10 cellular contexts compared by ENCODE assay signal in the genomic region with DNA sequence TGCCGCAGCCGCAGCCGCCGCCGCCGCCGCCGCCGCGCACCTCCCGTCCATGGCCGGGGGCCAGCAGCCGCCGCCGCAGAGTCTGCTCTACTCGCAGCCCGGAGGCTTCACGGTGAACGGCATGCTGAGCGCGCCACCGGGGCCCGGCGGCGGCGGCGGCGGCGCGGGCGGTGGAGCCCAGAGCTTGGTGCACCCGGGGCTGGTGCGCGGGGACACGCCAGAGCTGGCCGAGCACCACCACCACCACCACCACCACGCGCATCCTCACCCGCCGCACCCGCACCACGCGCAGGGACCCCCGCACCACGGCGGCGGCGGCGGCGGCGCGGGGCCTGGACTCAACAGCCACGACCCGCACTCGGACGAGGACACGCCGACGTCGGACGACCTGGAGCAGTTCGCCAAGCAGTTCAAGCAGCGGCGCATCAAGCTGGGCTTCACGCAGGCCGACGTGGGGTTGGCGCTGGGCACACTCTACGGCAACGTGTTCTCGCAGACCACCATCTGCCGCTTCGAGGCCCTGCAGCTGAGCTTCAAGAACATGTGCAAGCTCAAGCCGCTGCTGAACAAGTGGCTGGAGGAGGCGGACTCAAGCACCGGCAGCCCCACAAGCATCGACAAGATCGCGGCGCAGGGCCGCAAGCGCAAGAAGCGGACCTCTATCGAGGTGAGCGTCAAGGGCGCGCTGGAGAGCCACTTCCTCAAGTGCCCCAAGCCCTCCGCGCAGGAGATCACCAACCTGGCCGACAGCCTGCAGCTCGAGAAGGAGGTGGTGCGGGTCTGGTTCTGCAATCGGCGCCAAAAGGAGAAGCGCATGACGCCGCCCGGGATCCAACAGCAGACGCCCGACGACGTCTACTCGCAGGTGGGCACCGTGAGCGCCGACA. TPM values are rescaled to one million over a fixed set of nuclear protein-coding genes. Genes with fewer than 3 reads are reported as not detected.
A peak's percentile ranks its signal among the peaks of the same experiment; 100 is the strongest.
DNase-seq lines count a peak whose midpoint lies in the region; ATAC-seq, FAIRE-seq and TF ChIP-seq lines count a peak whose summit lies in the region.
"Had no signal": no experiment of that assay in that cellular context is flagged by ENCODE, and none has a peak within 500 bp of the region (broad histone marks: within the 10 kb centered on the region; RNA-seq: fewer than 3 reads in every experiment).

No MANE protein-coding gene starts in this region.

- TF ChIP-seq EP300 in HepG2 (IDR thresholded peaks at IDR 0.05; ENCODE audit: low read depth in 2 of 2, low read length in 2 of 2): no peak
- TF ChIP-seq EP300 in HepG2 (CRISPR knock-in tag; IDR thresholded peaks at IDR 0.05; ENCODE audit: borderline replicate concordance): no peak
- no peak for TF ChIP-seq EP300 in gastroesophageal sphincter (IDR thresholded peaks at IDR 0.05)

- no peaks in the 10 kb centered on the region for H3K79me2 ChIP-seq in HepG2 (ENCODE audit: insufficient read depth, low read length)

- peak overlapping the region; percentile 45 for H3K4me3 Mint-ChIP-seq in activated T-cell treated with anti-CD3 and anti-CD28 coated beads, Interleukin-2, amount 50 U/mL, for 4 hours

- peaks cover 33% of the 10 kb centered on the region for H3K4me1 Mint-ChIP-seq in activated T-cell treated with anti-CD3 and anti-CD28 coated beads, Interleukin-2, amount 50 U/mL, for 4 hours (ENCODE audit: low read depth)

- FAIRE-seq in HepG2 (lab: Jason Lieb, UNC) (no peak), urothelium cell line (lab: Jason Lieb, UNC) (peak; percentile 62)
- FAIRE-seq: pancreas had no signal

- H3K4me3 ChIP-seq in HepG2 (replicated peaks in 1 of 3; ENCODE audit: insufficient read depth in 1 of 3, low read depth in 2 of 3, low read length in 3 of 3) (no peak overlapping the region), right lobe of liver (no peak overlapping the region), gastroesophageal sphincter (peak overlapping the region in 1 of 2 donors; percentile 34)

- peaks cover 6% of the 10 kb centered on the region; the same call in 1 of the 2 replicates for H3K4me1 ChIP-seq in HepG2 (ENCODE audit: insufficient read depth, low read length)
- peaks cover 0 to 13% (median 4%) of the 10 kb centered on the region in 4 donors for H3K4me1 ChIP-seq in right lobe of liver
- peaks cover 0 to 60% (median 21%) of the 10 kb centered on the region in 3 donors for H3K4me1 ChIP-seq in gastroesophageal sphincter

- CTCF ChIA-PET in HepG2 (lab: Yijun Ruan, JAX; ENCODE audit: low intra/inter-chr PET ratio, low total read pairs): no interaction called here

- no peaks in the 10 kb centered on the region for H3K36me3 Mint-ChIP-seq in activated T-cell treated with anti-CD3 and anti-CD28 coated beads, Interleukin-2, amount 50 U/mL, for 4 hours (ENCODE audit: insufficient read depth)

- TF ChIP-seq CTCF in HepG2 (CRISPR knock-in tag; IDR thresholded peaks at IDR 0.05) (no peak), right lobe of liver (IDR thresholded peaks at IDR 0.05) (no peak), gastroesophageal sphincter (IDR thresholded peaks at IDR 0.05) (no peak)

- TF ChIP-seq RAD21 in HepG2 (CRISPR knock-in tag; IDR thresholded peaks at IDR 0.05): no peak

- intact Hi-C loops in HepG2 (cut with micrococcal nuclease; ENCODE audit: unreplicated experiment) (no loop called here), right lobe of liver (cut with DNase I) (no loop called here)

- H3K27me3 ChIP-seq in HepG2 (ENCODE audit: control insufficient read depth in 1 of 2, insufficient read depth in 2 of 2, low read length in 2 of 2) (peaks cover 4 to 62% of the 10 kb centered on the region in 2 experiments; a peak in 4 of 5 replicates), right lobe of liver (peaks cover 23 to 68% of the 10 kb centered on the region in 2 donors), layer of hippocampus (ENCODE audit: control insufficient read depth, insufficient read depth, low read length) (no peaks in the 10 kb centered on the region), gastroesophageal sphincter (peaks cover 97% of the 10 kb centered on the region)

- no peaks in the 10 kb centered on the region for H3K9me3 ChIP-seq in HepG2 (ENCODE audit: low read length)
- H3K9me3 ChIP-seq in right lobe of liver: no peaks in the 10 kb centered on the region
- H3K9me3 ChIP-seq in gastroesophageal sphincter: no peaks in the 10 kb centered on the region
- H3K9me3 ChIP-seq: pancreas had no signal

- no peak overlapping the region for H3K9ac ChIP-seq in HepG2 (ENCODE audit: insufficient read depth, low read depth, low read length)

- no TSS peak for BruUV-seq in HepG2 (replicated peaks; lab: Mats Ljungman, UMichigan)

- ATAC-seq in HepG2: no peak
- ATAC-seq in right lobe of liver: no peak
- ATAC-seq in activated T-cell treated with anti-CD3 and anti-CD28 coated beads, Interleukin-2, amount 50 U/mL, for 4 hours: no peak
- ATAC-seq in gastroesophageal sphincter: no peak
- ATAC-seq in HG02970 (IDR thresholded peaks at IDR 0.05; ENCODE audit: low FRiP score, unreplicated experiment): no peak
- ATAC-seq: pancreas had no signal

- H3K27me3 Mint-ChIP-seq in activated T-cell treated with anti-CD3 and anti-CD28 coated beads, Interleukin-2, amount 50 U/mL, for 4 hours (ENCODE audit: low read depth): peaks cover 68% of the 10 kb centered on the region

- H3K9me3 Mint-ChIP-seq in activated T-cell treated with anti-CD3 and anti-CD28 coated beads, Interleukin-2, amount 50 U/mL, for 4 hours: peaks cover 15% of the 10 kb centered on the region

- H4K20me1 ChIP-seq in HepG2 (ENCODE audit: insufficient read depth, low read length): no peaks in the 10 kb centered on the region

- H3K36me3 ChIP-seq in HepG2 (replicated peaks in 1 of 2; ENCODE audit: control insufficient read depth in 1 of 2, insufficient read depth in 2 of 2, low read length in 2 of 2) (no peaks in the 10 kb centered on the region), right lobe of liver (no peaks in the 10 kb centered on the region), gastroesophageal sphincter (no peaks in the 10 kb centered on the region)
- H3K36me3 ChIP-seq: pancreas had no signal

- 92% methylated on average over 106 of the region's 106 CpGs for WGBS in HepG2 (ENCODE audit: low lambda C conversion rate)
- 4% methylated on average over 4 of the region's 106 CpGs for WGBS in right lobe of liver (ENCODE audit: insufficient coverage, low coverage, low lambda C conversion rate, missing lambda C conversion rate)
- no CpG with 5 or more reads among the region's 106 CpGs for WGBS in gastroesophageal sphincter (ENCODE audit: low coverage in 1 of 2), 2 donors

- in situ Hi-C loops in HepG2 (cut with HindIII; ENCODE audit: extremely low pct_ligation_motif_present, low pct_unique_long_range_greater_than_20kb): loop anchor here (10.0 kb wide), 1 partner anchor 902 kb away; no protein-coding TSS in a partner anchor

- DNase-seq in HepG2 (ENCODE audit: low spot score): no peak
- DNase-seq in right lobe of liver: no peak
- no peak for DNase-seq in activated T-cell treated with anti-CD3 and anti-CD28 coated beads, Interleukin-2, amount 50 U/mL, for 4 hours
- DNase-seq in urothelium cell line (ENCODE audit: low spot score): no peak
- DNase-seq in NCI-H2107 (lab: John Stamatoyannopoulos, UW): no peak
- DNase-seq: DMS153 had no signal

- H3K27ac ChIP-seq in HepG2 (ENCODE audit: extremely low read length, insufficient read depth, low read length): no peak overlapping the region
- no peak overlapping the region for H3K27ac ChIP-seq in right lobe of liver
- H3K27ac ChIP-seq in layer of hippocampus (ENCODE audit: low read depth, low read length): peak overlapping the region; percentile 77
- no peak overlapping the region for H3K27ac ChIP-seq in gastroesophageal sphincter
- H3K27ac ChIP-seq: pancreas had no signal

- H2AFZ ChIP-seq in HepG2 (ENCODE audit: low read length): no peak overlapping the region

- H3K4me2 ChIP-seq in HepG2 (ENCODE audit: low read depth, low read length): peak overlapping the region; percentile 24; the same call in 1 of the 2 replicates

- POLR2A ChIA-PET in HepG2 (lab: Yijun Ruan, JAX): no interaction called here

- TF ChIP-seq POLR2A in HepG2 (IDR thresholded peaks at IDR 0.05; ENCODE audit: insufficient read depth in 1 of 2, low read depth in 2 of 2, low read length in 2 of 2) (no peak), right lobe of liver (IDR thresholded peaks at IDR 0.05) (no peak), gastroesophageal sphincter (IDR thresholded peaks at IDR 0.05) (no peak)

TF ChIP-seq in HepG2, 621 proteins besides CTCF, POLR2A, EP300 and RAD21 (continues in another document):
- TF ChIP-seq ZNF780A (CRISPR knock-in tag; IDR thresholded peaks at IDR 0.05) (no peak), SP4 (CRISPR knock-in tag; IDR thresholded peaks at IDR 0.05) (no peak), CCDC6 (CRISPR knock-in tag; IDR thresholded peaks at IDR 0.05) (no peak)

RNA-seq across cellular contexts. Expression of gene POU3F3, which starts 2.4 kb away (rescaled TPM):
- not detected in 2 replicates for total RNA-seq in HepG2 (2016; rRNA removed; fragmentation: Illumina TruSeq; extraction: Trizol)
- not detected in 2 replicates for total RNA-seq in HepG2 (2016; cell fraction: cytosol; rRNA removed; fragmentation: Illumina TruSeq; extraction: Trizol; ENCODE audit: low read depth)
- not detected in 2 replicates for total RNA-seq in HepG2 (2016; cell fraction: insoluble cytoplasmic fraction; rRNA removed; fragmentation: Illumina TruSeq; extraction: Trizol)
- total RNA-seq in HepG2 (2016; cell fraction: membrane; rRNA removed; fragmentation: Illumina TruSeq; extraction: Trizol): not detected in 2 replicates
- total RNA-seq in HepG2 (2016; cell fraction: nucleus; rRNA removed; fragmentation: Illumina TruSeq; extraction: Trizol): not detected in 2 replicates
- not detected in 2 replicates for polyA plus RNA-seq in HepG2 (2011; rRNA removed)
- polyA plus RNA-seq in HepG2 (2011; cell fraction: cytosol; rRNA removed): not detected in 2 replicates
- polyA plus RNA-seq in HepG2 (2011; cell fraction: nucleus; rRNA removed): not detected in 2 replicates
- not detected in 2 replicates for polyA plus RNA-seq in HepG2 (2012)
- polyA plus RNA-seq in HepG2 (2016; cell fraction: cytosol; fragmentation: Illumina TruSeq; extraction: Trizol; ENCODE audit: low read depth): not detected in 2 replicates
- polyA plus RNA-seq in HepG2 (2016; cell fraction: insoluble cytoplasmic fraction; fragmentation: Illumina TruSeq; extraction: Trizol; ENCODE audit: low read depth): not detected in 2 replicates
- polyA plus RNA-seq in HepG2 (2016; cell fraction: membrane; fragmentation: Illumina TruSeq; extraction: Trizol; ENCODE audit: low read depth): not detected in 2 replicates
- not detected in 2 replicates for polyA plus RNA-seq in HepG2 (2016; cell fraction: nucleus; fragmentation: Illumina TruSeq; extraction: Trizol; ENCODE audit: insufficient read depth, low read depth)
- not detected in 2 replicates for polyA minus RNA-seq in HepG2 (2011; rRNA and poly(A)+ RNA removed; ENCODE audit: low replicate concordance)
- polyA minus RNA-seq in HepG2 (2011; cell fraction: cytosol; rRNA and poly(A)+ RNA removed): not detected in 2 replicates
- polyA minus RNA-seq in HepG2 (2011; cell fraction: nucleus; rRNA and poly(A)+ RNA removed): not detected in 2 replicates
- not detected for total RNA-seq in right lobe of liver
- not detected for total RNA-seq in activated T-cell treated with anti-CD3 and anti-CD28 coated beads, Interleukin-2, amount 50 U/mL, for 4 hours
- 10 to 100 TPM in 2 of 4 donors, under 1 TPM in 1, not detected in 1; 0.20 to 25.6 (median 13.5) TPM for total RNA-seq in gastroesophageal sphincter
- total RNA-seq: pancreas had no signal
- polyA plus RNA-seq: pancreas had no signal
